Comparison of ENCODE assay signal across 10 cellular contexts in the genomic region with DNA sequence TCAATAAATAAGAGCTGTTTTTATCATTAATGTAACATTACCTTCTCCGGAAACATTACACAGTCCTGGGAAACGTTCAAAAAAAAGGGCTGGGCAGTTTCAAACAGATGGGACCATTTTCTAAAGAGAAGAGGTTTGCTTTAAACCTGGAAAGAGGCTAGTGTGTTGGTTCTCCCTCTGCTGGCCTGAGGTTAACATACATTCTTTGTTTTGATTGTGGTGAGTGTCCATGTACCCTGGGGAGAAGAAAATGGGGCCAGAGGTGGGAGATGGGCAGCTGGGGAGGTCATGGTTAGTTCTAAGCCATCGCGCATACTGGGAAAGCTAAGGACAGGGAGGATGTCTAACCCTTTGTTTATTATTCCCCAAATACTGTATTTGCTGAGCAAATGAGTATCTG.
DNase-seq lines count a peak whose midpoint lies in the region; ATAC-seq, FAIRE-seq and TF ChIP-seq lines count a peak whose summit lies in the region.
"Had no signal": no experiment of that assay in that cellular context is flagged by ENCODE, and none has a peak within 500 bp of the region (broad histone marks: within the 10 kb centered on the region; RNA-seq: fewer than 3 reads in every experiment).

No MANE protein-coding gene starts in this region.

- no peak for TF ChIP-seq RAD21 in HepG2 (CRISPR knock-in tag; IDR thresholded peaks at IDR 0.05)

- no peak overlapping the region for H3K27ac Mint-ChIP-seq in activated naive CD8-positive, alpha-beta T cell treated with anti-CD3 and anti-CD28 coated beads, Interleukin-2, amount 50 U/mL, for 24 hours
- no peak overlapping the region for H3K27ac Mint-ChIP-seq in activated CD4-positive, alpha-beta T cell treated with anti-CD3 and anti-CD28 coated beads, Interleukin-2, amount 10 ng/mL, durations not matched to agents 7 days and 5 days

- no peak overlapping the region for H3K27ac ChIP-seq in C4-2B
- no peak overlapping the region for H3K27ac ChIP-seq in HepG2 (ENCODE audit: extremely low read length, insufficient read depth, low read length)

- no peak overlapping the region for H3K4me3 Mint-ChIP-seq in activated naive CD8-positive, alpha-beta T cell treated with anti-CD3 and anti-CD28 coated beads, Interleukin-2, amount 50 U/mL, for 24 hours
- H3K4me3 Mint-ChIP-seq in activated CD4-positive, alpha-beta T cell treated with anti-CD3 and anti-CD28 coated beads, Interleukin-2, amount 10 ng/mL, durations not matched to agents 7 days and 5 days = no peak overlapping the region

- DNase-seq in NCI-H1092 treated with DMSO at 0.1 percent for 48 hours (lab: John Stamatoyannopoulos, UW) = peak; percentile 44
- DNase-seq in cerebellum (ENCODE audit: low spot score) = peak; percentile 33
- peak; percentile 23 for DNase-seq in HepG2 (ENCODE audit: low spot score)
- no peak for DNase-seq in activated naive CD8-positive, alpha-beta T cell treated with anti-CD3 and anti-CD28 coated beads, Interleukin-2, amount 50 U/mL, for 24 hours
- DNase-seq in activated CD4-positive, alpha-beta T cell treated with anti-CD3 and anti-CD28 coated beads, Interleukin-2, amount 10 ng/mL, durations not matched to agents 7 days and 5 days = no peak
- DNase-seq: activated T-cell treated with anti-CD3 and anti-CD28 coated beads, Interleukin-2, amount 50 U/mL, for 1 hour; NCI-H510A had no signal

- CTCF ChIA-PET in HepG2 (lab: Yijun Ruan, JAX; ENCODE audit: low intra/inter-chr PET ratio, low total read pairs) = no interaction called here
- CTCF ChIA-PET in activated CD4-positive, alpha-beta T cell treated with anti-CD3 and anti-CD28 coated beads, Interleukin-2, amount 10 ng/mL, durations not matched to agents 7 days and 5 days (lab: Charles Lee) = interaction anchor here (0.5 kb wide), 1 partner anchor 173 kb away, joined by 4 read pairs; no protein-coding TSS in a partner anchor

- no peaks in the 10 kb centered on the region for H3K9me3 ChIP-seq in HepG2 (ENCODE audit: low read length)

- WGBS in HepG2 (ENCODE audit: low lambda C conversion rate) = 0% methylated on average over 4 of the region's 4 CpGs

- TF ChIP-seq CTCF in C4-2B (conservative IDR thresholded peaks at IDR 0.05) (peak; percentile 26), HepG2 (CRISPR knock-in tag; IDR thresholded peaks at IDR 0.05) (peak; percentile 54)

- no peaks in the 10 kb centered on the region for H3K4me1 ChIP-seq in HepG2 (ENCODE audit: insufficient read depth, low read length)

- in situ Hi-C loops in HepG2 (cut with HindIII; ENCODE audit: extremely low pct_ligation_motif_present, low pct_unique_long_range_greater_than_20kb) = no loop called here

- intact Hi-C loops in HepG2 (cut with micrococcal nuclease; ENCODE audit: unreplicated experiment) = loop anchor here (1.0 to 10.0 kb wide), 2 partner anchors 154 to 1542 kb away; no protein-coding TSS in a partner anchor

- TF ChIP-seq EP300 in HepG2 (IDR thresholded peaks at IDR 0.05; ENCODE audit: low read depth in 2 of 2, low read length in 2 of 2) (no peak), HepG2 (CRISPR knock-in tag; IDR thresholded peaks at IDR 0.05; ENCODE audit: borderline replicate concordance) (no peak)

- H4K20me1 ChIP-seq in HepG2 (ENCODE audit: insufficient read depth, low read length) = no peaks in the 10 kb centered on the region

- no peaks in the 10 kb centered on the region for H3K36me3 Mint-ChIP-seq in activated naive CD8-positive, alpha-beta T cell treated with anti-CD3 and anti-CD28 coated beads, Interleukin-2, amount 50 U/mL, for 24 hours (ENCODE audit: low read depth)
- no peaks in the 10 kb centered on the region for H3K36me3 Mint-ChIP-seq in activated CD4-positive, alpha-beta T cell treated with anti-CD3 and anti-CD28 coated beads, Interleukin-2, amount 10 ng/mL, durations not matched to agents 7 days and 5 days (ENCODE audit: low read depth)

- peak; percentile 43 for FAIRE-seq in HepG2 (lab: Jason Lieb, UNC)

- ATAC-seq in HepG2 (peak; percentile 82), HG03159 (IDR thresholded peaks at IDR 0.05; ENCODE audit: unreplicated experiment) (no peak), HG03520 (IDR thresholded peaks at IDR 0.05; ENCODE audit: unreplicated experiment) (no peak)
- no peak for ATAC-seq in activated naive CD8-positive, alpha-beta T cell treated with anti-CD3 and anti-CD28 coated beads, Interleukin-2, amount 50 U/mL, for 24 hours

- no peaks in the 10 kb centered on the region for H3K79me2 ChIP-seq in HepG2 (ENCODE audit: insufficient read depth, low read length)

- no peaks in the 10 kb centered on the region for H3K27me3 Mint-ChIP-seq in activated naive CD8-positive, alpha-beta T cell treated with anti-CD3 and anti-CD28 coated beads, Interleukin-2, amount 50 U/mL, for 24 hours
- H3K27me3 Mint-ChIP-seq in activated CD4-positive, alpha-beta T cell treated with anti-CD3 and anti-CD28 coated beads, Interleukin-2, amount 10 ng/mL, durations not matched to agents 7 days and 5 days = no peaks in the 10 kb centered on the region

- no peak overlapping the region for H3K4me2 ChIP-seq in HepG2 (ENCODE audit: low read depth, low read length)

- no peaks in the 10 kb centered on the region for H3K9me3 Mint-ChIP-seq in activated naive CD8-positive, alpha-beta T cell treated with anti-CD3 and anti-CD28 coated beads, Interleukin-2, amount 50 U/mL, for 24 hours
- H3K9me3 Mint-ChIP-seq in activated CD4-positive, alpha-beta T cell treated with anti-CD3 and anti-CD28 coated beads, Interleukin-2, amount 10 ng/mL, durations not matched to agents 7 days and 5 days = no peaks in the 10 kb centered on the region

- H2AFZ ChIP-seq in HepG2 (ENCODE audit: low read length) = no peak overlapping the region

- no TSS peak for BruUV-seq in HepG2 (replicated peaks; lab: Mats Ljungman, UMichigan)

- no peaks in the 10 kb centered on the region for H3K27me3 ChIP-seq in HepG2 (ENCODE audit: control insufficient read depth in 1 of 2, insufficient read depth in 2 of 2, low read length in 2 of 2)

- no peak for TF ChIP-seq POLR2A in HepG2 (IDR thresholded peaks at IDR 0.05; ENCODE audit: insufficient read depth in 1 of 2, low read depth in 2 of 2, low read length in 2 of 2)

- H3K36me3 ChIP-seq in HepG2 (replicated peaks in 1 of 2; ENCODE audit: control insufficient read depth in 1 of 2, insufficient read depth in 2 of 2, low read length in 2 of 2) = no peaks in the 10 kb centered on the region

- POLR2A ChIA-PET in HepG2 (lab: Yijun Ruan, JAX) = no interaction called here
- POLR2A ChIA-PET in activated CD4-positive, alpha-beta T cell treated with anti-CD3 and anti-CD28 coated beads, Interleukin-2, amount 10 ng/mL, durations not matched to agents 7 days and 5 days (lab: Charles Lee) = no interaction called here

- H3K4me1 Mint-ChIP-seq in activated naive CD8-positive, alpha-beta T cell treated with anti-CD3 and anti-CD28 coated beads, Interleukin-2, amount 50 U/mL, for 24 hours = peaks cover 6% of the 10 kb centered on the region
- no peaks in the 10 kb centered on the region for H3K4me1 Mint-ChIP-seq in activated CD4-positive, alpha-beta T cell treated with anti-CD3 and anti-CD28 coated beads, Interleukin-2, amount 10 ng/mL, durations not matched to agents 7 days and 5 days

- no peak overlapping the region for H3K9ac ChIP-seq in HepG2 (ENCODE audit: insufficient read depth, low read depth, low read length)

- no peak overlapping the region for H3K4me3 ChIP-seq in HepG2 (replicated peaks in 1 of 3; ENCODE audit: insufficient read depth in 1 of 3, low read depth in 2 of 3, low read length in 3 of 3)

TF ChIP-seq in HepG2, 621 proteins besides CTCF, POLR2A, EP300 and RAD21:
- no peak for TF ChIP-seq CENPX (CRISPR knock-in tag; IDR thresholded peaks at IDR 0.05)
- peak; percentile 59 for TF ChIP-seq SMC3 (IDR thresholded peaks at IDR 0.05; ENCODE audit: low read length)
- peak; percentile 59 for TF ChIP-seq STAG1 (CRISPR knock-in tag; IDR thresholded peaks at IDR 0.05)
- no peak for TF ChIP-seq ZNF782 (CRISPR knock-in tag; IDR thresholded peaks at IDR 0.05; ENCODE audit: borderline replicate concordance)
- TF ChIP-seq ZNF879 (CRISPR knock-in tag; IDR thresholded peaks at IDR 0.05) = no peak
- no peak for TF ChIP-seq ZNF564 (CRISPR knock-in tag; IDR thresholded peaks at IDR 0.05)
- no peak for TF ChIP-seq HMGA1 (CRISPR knock-in tag; conservative IDR thresholded peaks at IDR 0.05)
- TF ChIP-seq CBFB (CRISPR knock-in tag; IDR thresholded peaks at IDR 0.05) = no peak
- TF ChIP-seq, protein P1, sequence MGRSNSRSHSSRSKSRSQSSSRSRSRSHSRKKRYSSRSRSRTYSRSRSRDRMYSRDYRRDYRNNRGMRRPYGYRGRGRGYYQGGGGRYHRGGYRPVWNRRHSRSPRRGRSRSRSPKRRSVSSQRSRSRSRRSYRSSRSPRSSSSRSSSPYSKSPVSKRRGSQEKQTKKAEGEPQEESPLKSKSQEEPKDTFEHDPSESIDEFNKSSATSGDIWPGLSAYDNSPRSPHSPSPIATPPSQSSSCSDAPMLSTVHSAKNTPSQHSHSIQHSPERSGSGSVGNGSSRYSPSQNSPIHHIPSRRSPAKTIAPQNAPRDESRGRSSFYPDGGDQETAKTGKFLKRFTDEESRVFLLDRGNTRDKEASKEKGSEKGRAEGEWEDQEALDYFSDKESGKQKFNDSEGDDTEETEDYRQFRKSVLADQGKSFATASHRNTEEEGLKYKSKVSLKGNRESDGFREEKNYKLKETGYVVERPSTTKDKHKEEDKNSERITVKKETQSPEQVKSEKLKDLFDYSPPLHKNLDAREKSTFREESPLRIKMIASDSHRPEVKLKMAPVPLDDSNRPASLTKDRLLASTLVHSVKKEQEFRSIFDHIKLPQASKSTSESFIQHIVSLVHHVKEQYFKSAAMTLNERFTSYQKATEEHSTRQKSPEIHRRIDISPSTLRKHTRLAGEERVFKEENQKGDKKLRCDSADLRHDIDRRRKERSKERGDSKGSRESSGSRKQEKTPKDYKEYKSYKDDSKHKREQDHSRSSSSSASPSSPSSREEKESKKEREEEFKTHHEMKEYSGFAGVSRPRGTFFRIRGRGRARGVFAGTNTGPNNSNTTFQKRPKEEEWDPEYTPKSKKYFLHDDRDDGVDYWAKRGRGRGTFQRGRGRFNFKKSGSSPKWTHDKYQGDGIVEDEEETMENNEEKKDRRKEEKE (IDR thresholded peaks at IDR 0.05) = no peak
- TF ChIP-seq ZNF550 (CRISPR knock-in tag; IDR thresholded peaks at IDR 0.05; ENCODE audit: borderline replicate concordance) = no peak
TF ChIP-seq in HepG2: peak in this region for 2.

Comparison
In these comparisons a context has a peak if more than half of its experiments do, and no peak if none do; other contexts are left out.
1. DNase-seq: peak in NCI-H1092 treated with DMSO at 0.1 percent for 48 hours (single experiment), cerebellum (single experiment) and HepG2 (single experiment); none in activated naive CD8-positive, alpha-beta T cell treated with anti-CD3 and anti-CD28 coated beads, Interleukin-2, amount 50 U/mL, for 24 hours (single experiment) and activated CD4-positive, alpha-beta T cell treated with anti-CD3 and anti-CD28 coated beads, Interleukin-2, amount 10 ng/mL, durations not matched to agents 7 days and 5 days (single experiment).